In the genomic region with DNA sequence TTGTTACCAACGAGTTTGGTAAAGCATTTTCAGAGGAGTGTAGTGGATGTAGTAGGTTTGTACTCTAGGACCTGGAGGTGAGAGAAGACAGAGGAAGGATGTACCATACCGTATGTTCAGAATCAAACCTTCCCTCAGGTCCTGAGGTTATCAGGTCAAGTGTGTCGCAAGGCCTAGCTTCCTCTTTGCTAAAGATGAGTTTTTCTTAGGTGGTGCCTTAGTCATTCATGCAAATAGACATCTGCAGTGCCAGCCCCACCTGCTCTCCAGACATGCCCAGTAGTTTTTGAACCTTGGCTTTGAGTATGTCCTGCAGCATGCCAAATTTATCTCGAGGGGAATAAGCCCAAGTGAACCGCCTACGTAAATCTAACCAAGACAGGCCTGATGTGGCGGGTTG, we compare ENCODE assay signal across 10 cellular contexts.
DNase-seq lines count a peak whose midpoint lies in the region; ATAC-seq and TF ChIP-seq lines count a peak whose summit lies in the region.
"Had no signal": no experiment of that assay in that cellular context is flagged by ENCODE, and none has a peak within 500 bp of the region (broad histone marks: within the 10 kb centered on the region; RNA-seq: fewer than 3 reads in every experiment).

No MANE protein-coding gene starts in this region.

- H3K9me3 ChIP-seq in tibial artery, result no peaks in the 10 kb centered on the region

- no peak overlapping the region for H3K4me3 Mint-ChIP-seq in GM23338
- no peak overlapping the region for H3K4me3 Mint-ChIP-seq in activated T-cell treated with anti-CD3 and anti-CD28 coated beads, Interleukin-2, amount 50 U/mL, for 72 hours

- DNase-seq in GM23338 (ENCODE audit: low spot score) (peak; percentile 8), kidney tubule cell (ENCODE audit: low spot score) (peak; percentile 27), SW480 (ENCODE audit: low spot score) (no peak), GF-D8 (lab: John Stamatoyannopoulos, UW) (no peak), tibial artery (no peak)
- no peak for DNase-seq in activated T-cell treated with anti-CD3 and anti-CD28 coated beads, Interleukin-2, amount 50 U/mL, for 72 hours
- DNase-seq: activated CD8-positive, alpha-beta memory T cell treated with anti-CD3 and anti-CD28 coated beads for 24 hours; NCI-H2029 had no signal

- H3K27ac Mint-ChIP-seq in GM23338, result peak overlapping the region; percentile 46
- no peak overlapping the region for H3K27ac Mint-ChIP-seq in activated T-cell treated with anti-CD3 and anti-CD28 coated beads, Interleukin-2, amount 50 U/mL, for 72 hours

- H3K4me1 ChIP-seq in GM23338 (ENCODE audit: insufficient read depth) (peaks cover 13% of the 10 kb centered on the region; the same call in 1 of the 2 replicates), tibial artery (peaks cover 0 to 33% (median 0%) of the 10 kb centered on the region in 4 donors)

- no peak overlapping the region for H2AFZ ChIP-seq in GM23338

- no peaks in the 10 kb centered on the region for H3K9me3 Mint-ChIP-seq in GM23338
- H3K9me3 Mint-ChIP-seq in activated T-cell treated with anti-CD3 and anti-CD28 coated beads, Interleukin-2, amount 50 U/mL, for 72 hours, result no peaks in the 10 kb centered on the region

- no peaks in the 10 kb centered on the region for H4K20me1 ChIP-seq in GM23338 (replicated peaks; ENCODE audit: insufficient read depth)

- peaks cover 18% of the 10 kb centered on the region for H3K4me1 Mint-ChIP-seq in GM23338
- H3K4me1 Mint-ChIP-seq in activated T-cell treated with anti-CD3 and anti-CD28 coated beads, Interleukin-2, amount 50 U/mL, for 72 hours (ENCODE audit: low read depth), result no peaks in the 10 kb centered on the region

- no peak overlapping the region for H3K4me3 ChIP-seq in GM23338
- H3K4me3 ChIP-seq in tibial artery, result no peak overlapping the region

- TF ChIP-seq CTCF in GM23338 (conservative IDR thresholded peaks at IDR 0.05; ENCODE audit: low read depth in 2 of 2) (no peak), tibial artery (IDR thresholded peaks at IDR 0.05) (no peak)

- H3K9me2 ChIP-seq in GM23338 (ENCODE audit: insufficient read depth), result no peaks in the 10 kb centered on the region

- no peaks in the 10 kb centered on the region for H3F3A ChIP-seq in GM23338 (replicated peaks; ENCODE audit: low read depth)

- intact Hi-C loops in tibial artery (cut with DNase I; ENCODE audit: low total_unique reads), result no loop called here

- H3K27ac ChIP-seq in GM23338 (ENCODE audit: low read depth) (no peak overlapping the region), tibial artery (peak overlapping the region in 1 of 2 donors; percentile 0)

- no peaks in the 10 kb centered on the region for H3K79me2 ChIP-seq in GM23338 (replicated peaks; ENCODE audit: insufficient read depth)

- H3K4me2 ChIP-seq in GM23338, result 0 out of 2 replicates have a peak overlapping the region, but pooled peaks have one; percentile 17

- H3K27me3 Mint-ChIP-seq in GM23338 (ENCODE audit: insufficient read depth, low read depth, poor library complexity), result peaks cover 2% of the 10 kb centered on the region
- no peaks in the 10 kb centered on the region for H3K27me3 Mint-ChIP-seq in activated T-cell treated with anti-CD3 and anti-CD28 coated beads, Interleukin-2, amount 50 U/mL, for 72 hours (ENCODE audit: low read depth)

- no peaks in the 10 kb centered on the region for H3K36me3 Mint-ChIP-seq in GM23338 (ENCODE audit: low read depth)
- H3K36me3 Mint-ChIP-seq in activated T-cell treated with anti-CD3 and anti-CD28 coated beads, Interleukin-2, amount 50 U/mL, for 72 hours (ENCODE audit: insufficient read depth in 2 of 2), result no peaks in the 10 kb centered on the region

- peak; percentile 91 for ATAC-seq in GM18873 (IDR thresholded peaks at IDR 0.05; ENCODE audit: low FRiP score, unreplicated experiment)
- ATAC-seq in GM23338, result peak; percentile 53
- peak; percentile 95 for ATAC-seq in HG03558 (IDR thresholded peaks at IDR 0.05; ENCODE audit: extremely low read depth, unreplicated experiment)
- ATAC-seq in activated T-cell treated with anti-CD3 and anti-CD28 coated beads, Interleukin-2, amount 50 U/mL, for 72 hours (replicated peaks in 1 of 2), result no peak

- no peaks in the 10 kb centered on the region for H3K27me3 ChIP-seq in GM23338 (ENCODE audit: insufficient read depth)
- H3K27me3 ChIP-seq in tibial artery, result no peaks in the 10 kb centered on the region

- no peaks in the 10 kb centered on the region for H3K36me3 ChIP-seq in GM23338 (ENCODE audit: insufficient read depth)
- no peaks in the 10 kb centered on the region for H3K36me3 ChIP-seq in tibial artery

TF ChIP-seq in GM23338, 12 proteins besides CTCF, POLR2A, EP300 and RAD21:
- TF ChIP-seq JUNB (IDR thresholded peaks at IDR 0.05; ENCODE audit: unreplicated experiment) (no peak), NANOG (IDR thresholded peaks at IDR 0.05; ENCODE audit: borderline replicate concordance) (no peak), EZH2phosphoT487 (IDR thresholded peaks at IDR 0.05; ENCODE audit: unreplicated experiment) (no peak), EZH2 (IDR thresholded peaks at IDR 0.05; ENCODE audit: low read depth, unreplicated experiment) (no peak), ZNF114 (CRISPR knock-in tag; IDR thresholded peaks at IDR 0.05) (no peak), CREB1 (CRISPR knock-in tag; IDR thresholded peaks at IDR 0.05; ENCODE audit: low read depth) (no peak)
- TF ChIP-seq, protein P1, sequence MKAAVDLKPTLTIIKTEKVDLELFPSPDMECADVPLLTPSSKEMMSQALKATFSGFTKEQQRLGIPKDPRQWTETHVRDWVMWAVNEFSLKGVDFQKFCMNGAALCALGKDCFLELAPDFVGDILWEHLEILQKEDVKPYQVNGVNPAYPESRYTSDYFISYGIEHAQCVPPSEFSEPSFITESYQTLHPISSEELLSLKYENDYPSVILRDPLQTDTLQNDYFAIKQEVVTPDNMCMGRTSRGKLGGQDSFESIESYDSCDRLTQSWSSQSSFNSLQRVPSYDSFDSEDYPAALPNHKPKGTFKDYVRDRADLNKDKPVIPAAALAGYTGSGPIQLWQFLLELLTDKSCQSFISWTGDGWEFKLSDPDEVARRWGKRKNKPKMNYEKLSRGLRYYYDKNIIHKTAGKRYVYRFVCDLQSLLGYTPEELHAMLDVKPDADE (IDR thresholded peaks at IDR 0.05), result no peak

Comparison
In these comparisons a context has a peak if more than half of its experiments do, and no peak if none do; other contexts are left out.
1. ATAC-seq: peak in GM18873 (single experiment), GM23338 (single experiment) and HG03558 (single experiment); none in activated T-cell treated with anti-CD3 and anti-CD28 coated beads, Interleukin-2, amount 50 U/mL, for 72 hours (0 of 2).
2. DNase-seq: peak in GM23338 (single experiment) and kidney tubule cell (single experiment); none in activated T-cell treated with anti-CD3 and anti-CD28 coated beads, Interleukin-2, amount 50 U/mL, for 72 hours (0 of 2), SW480 (single experiment), GF-D8 (single experiment) and tibial artery (0 of 2).